In the genomic region with DNA sequence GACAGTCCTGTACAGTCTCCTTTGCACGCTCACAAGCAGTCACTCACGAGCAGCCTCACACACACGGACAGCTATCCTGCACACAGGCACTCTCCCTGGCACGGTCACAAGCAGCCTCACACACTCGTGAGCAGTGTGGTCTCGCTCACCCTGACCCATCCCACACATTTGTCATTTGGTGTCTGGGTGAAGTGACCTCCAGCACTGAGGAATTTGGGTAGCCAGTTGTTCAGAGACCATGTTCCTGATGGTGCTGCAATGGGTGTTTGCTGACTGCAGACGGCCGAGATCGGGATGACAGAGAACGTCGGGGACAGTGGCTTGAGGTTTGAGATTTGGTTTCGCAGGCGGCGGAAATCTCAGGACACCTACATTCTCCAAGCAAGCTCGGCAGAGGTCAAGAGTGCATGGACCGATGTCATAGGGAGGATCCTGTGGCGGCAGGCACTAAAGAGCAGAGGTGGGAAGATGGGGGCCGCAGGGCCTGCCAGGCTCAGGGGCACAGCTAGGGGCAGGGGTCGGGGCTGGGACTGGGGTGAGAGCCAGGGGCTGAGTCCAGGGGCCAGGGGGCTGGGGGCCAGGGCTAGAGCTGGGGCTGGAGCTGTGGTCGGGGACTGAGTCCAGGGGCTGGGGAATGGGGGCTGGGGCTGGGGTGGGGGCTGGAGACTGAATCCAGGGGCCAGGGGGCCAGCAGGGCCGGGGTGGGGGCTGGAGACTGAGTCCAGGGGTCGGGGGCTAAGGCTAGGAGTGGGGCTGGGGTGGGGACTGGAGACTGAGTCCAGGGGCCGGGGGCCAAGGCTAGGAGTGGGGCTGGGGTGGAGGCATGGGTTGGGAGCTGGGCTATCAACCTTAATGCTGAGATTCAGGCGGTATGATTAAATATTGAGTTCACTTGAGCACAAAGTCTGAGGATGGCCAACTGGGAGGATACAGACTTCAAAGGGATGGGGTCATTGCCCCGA, we compare ENCODE assay signal across 18 cellular contexts. TPM values are rescaled to one million over a fixed set of nuclear protein-coding genes. Genes with fewer than 3 reads are reported as not detected.
A peak's percentile ranks its signal among the peaks of the same experiment; 100 is the strongest.
DNase-seq lines count a peak whose midpoint lies in the region; ATAC-seq, FAIRE-seq and TF ChIP-seq lines count a peak whose summit lies in the region.
"Had no signal": no experiment of that assay in that cellular context is flagged by ENCODE, and none has a peak within 500 bp of the region (broad histone marks: within the 10 kb centered on the region; RNA-seq: fewer than 3 reads in every experiment).

No MANE protein-coding gene starts in this region.

- CTCF ChIA-PET in HepG2 (lab: Yijun Ruan, JAX; ENCODE audit: low intra/inter-chr PET ratio, low total read pairs) = no interaction called here
- CTCF ChIA-PET in activated CD8-positive, alpha-beta T cell treated with anti-CD3 and anti-CD28 coated beads for 36 hours (lab: Charles Lee) = no interaction called here

- H3K27me3 ChIP-seq in HepG2 (ENCODE audit: control insufficient read depth in 1 of 2, insufficient read depth in 2 of 2, low read length in 2 of 2) (peaks cover 3 to 54% of the 10 kb centered on the region in 2 experiments), psoas muscle (ENCODE audit: insufficient read depth in 3 of 3, low read length in 2 of 3) (peaks cover 0 to 12% (median 0%) of the 10 kb centered on the region in 3 donors)

- no peaks in the 10 kb centered on the region for H3K36me3 Mint-ChIP-seq in CD14-positive monocyte
- no peaks in the 10 kb centered on the region for H3K36me3 Mint-ChIP-seq in activated CD8-positive, alpha-beta T cell treated with anti-CD3 and anti-CD28 coated beads for 36 hours (ENCODE audit: low read depth)

- no peaks in the 10 kb centered on the region for H3K9me3 Mint-ChIP-seq in CD14-positive monocyte
- no peaks in the 10 kb centered on the region for H3K9me3 Mint-ChIP-seq in activated CD8-positive, alpha-beta T cell treated with anti-CD3 and anti-CD28 coated beads for 36 hours
- H3K9me3 Mint-ChIP-seq: CD4-positive, alpha-beta T cell; H9 had no signal

- POLR2A ChIA-PET in HepG2 (lab: Yijun Ruan, JAX) = no interaction called here
- POLR2A ChIA-PET in activated CD8-positive, alpha-beta T cell treated with anti-CD3 and anti-CD28 coated beads for 36 hours (lab: Charles Lee) = no interaction called here

- TF ChIP-seq EP300 in HepG2 (IDR thresholded peaks at IDR 0.05; ENCODE audit: low read depth in 2 of 2, low read length in 2 of 2) (no peak), HepG2 (CRISPR knock-in tag; IDR thresholded peaks at IDR 0.05; ENCODE audit: borderline replicate concordance) (no peak)

- peak overlapping the region in 1 of 7 donors; percentile 2 for H3K27ac Mint-ChIP-seq in CD14-positive monocyte
- H3K27ac Mint-ChIP-seq in activated CD8-positive, alpha-beta T cell treated with anti-CD3 and anti-CD28 coated beads for 36 hours = no peak overlapping the region
- H3K27ac Mint-ChIP-seq: CD4-positive, alpha-beta T cell had no signal

- WGBS in HepG2 (ENCODE audit: low lambda C conversion rate) = 28% methylated on average over 25 of the region's 25 CpGs
- 78 to 86% (median 79%) methylated on average over 24 to 25 of the region's 25 CpGs for WGBS in psoas muscle, 3 donors

- no peaks in the 10 kb centered on the region for H3K79me2 ChIP-seq in HepG2 (ENCODE audit: insufficient read depth, low read length)

- H4K20me1 ChIP-seq in HepG2 (ENCODE audit: insufficient read depth, low read length) = no peaks in the 10 kb centered on the region

- H3K9me3 ChIP-seq in HepG2 (ENCODE audit: low read length) (no peaks in the 10 kb centered on the region), psoas muscle (no peaks in the 10 kb centered on the region)
- H3K9me3 ChIP-seq: SK-N-SH had no signal

- peaks cover 0 to 9% (median 5%) of the 10 kb centered on the region in 3 donors for H3K27me3 Mint-ChIP-seq in CD14-positive monocyte (ENCODE audit: low read depth in 3 of 3)
- H3K27me3 Mint-ChIP-seq in activated CD8-positive, alpha-beta T cell treated with anti-CD3 and anti-CD28 coated beads for 36 hours = no peaks in the 10 kb centered on the region
- H3K27me3 Mint-ChIP-seq: CD4-positive, alpha-beta T cell had no signal

- H3K4me2 ChIP-seq in HepG2 (ENCODE audit: low read depth, low read length) = no peak overlapping the region
- H3K4me2 ChIP-seq: PC-9, SK-N-SH had no signal

- intact Hi-C loops in CD14-positive monocyte (cut with micrococcal nuclease) (no loop called here), HepG2 (cut with micrococcal nuclease; ENCODE audit: unreplicated experiment) (no loop called here), psoas muscle (cut with DNase I) (no loop called here)
- intact Hi-C loops in activated CD8-positive, alpha-beta T cell treated with anti-CD3 and anti-CD28 coated beads for 36 hours (cut with micrococcal nuclease) = no loop called here

- no peak overlapping the region for H3K4me3 ChIP-seq in HepG2 (replicated peaks in 1 of 3; ENCODE audit: insufficient read depth in 1 of 3, low read depth in 2 of 3, low read length in 3 of 3)
- no peak overlapping the region for H3K4me3 ChIP-seq in psoas muscle
- H3K4me3 ChIP-seq: PC-9 had no signal

- H3K4me1 ChIP-seq in HepG2 (ENCODE audit: insufficient read depth, low read length) = no peaks in the 10 kb centered on the region
- H3K4me1 ChIP-seq in psoas muscle = no peaks in the 10 kb centered on the region

- TF ChIP-seq CTCF in CD14-positive monocyte (IDR thresholded peaks at IDR 0.05) (no peak), HepG2 (CRISPR knock-in tag; IDR thresholded peaks at IDR 0.05) (no peak), psoas muscle (IDR thresholded peaks at IDR 0.05) (no peak)
- TF ChIP-seq CTCF in activated CD8-positive, alpha-beta T cell treated with anti-CD3 and anti-CD28 coated beads for 36 hours (IDR thresholded peaks at IDR 0.05) = no peak

- in situ Hi-C loops in HepG2 (cut with HindIII; ENCODE audit: extremely low pct_ligation_motif_present, low pct_unique_long_range_greater_than_20kb) = no loop called here

- no peaks in the 10 kb centered on the region for H3K4me1 Mint-ChIP-seq in CD14-positive monocyte
- H3K4me1 Mint-ChIP-seq in activated CD8-positive, alpha-beta T cell treated with anti-CD3 and anti-CD28 coated beads for 36 hours (ENCODE audit: low read depth) = no peaks in the 10 kb centered on the region
- H3K4me1 Mint-ChIP-seq: H9 had no signal

- ATAC-seq in HepG2 (peak; percentile 21), psoas muscle (no peak)
- no peak for ATAC-seq in activated CD8-positive, alpha-beta T cell treated with anti-CD3 and anti-CD28 coated beads for 36 hours

- no peak for TF ChIP-seq POLR2A in HepG2 (IDR thresholded peaks at IDR 0.05; ENCODE audit: insufficient read depth in 1 of 2, low read depth in 2 of 2, low read length in 2 of 2)

- FAIRE-seq in HTR-8/SVneo (lab: Jason Lieb, UNC) = peak; percentile 95
- FAIRE-seq in HepG2 (lab: Jason Lieb, UNC) = no peak

- H3K27ac ChIP-seq in HepG2 (ENCODE audit: extremely low read length, insufficient read depth, low read length) = no peak overlapping the region
- no peak overlapping the region for H3K27ac ChIP-seq in psoas muscle
- H3K27ac ChIP-seq: PC-9 had no signal

- peak; percentile 28 for DNase-seq in CD14-positive monocyte (ENCODE audit: low spot score)
- no peak for DNase-seq in HTR-8/SVneo (ENCODE audit: insufficient read length, low spot score)
- no peak for DNase-seq in HepG2 (ENCODE audit: low spot score)
- DNase-seq in psoas muscle = peak; percentile 9 to 33
- no peak for DNase-seq in superior temporal gyrus (ENCODE audit: extremely low spot score)
- no peak for DNase-seq in activated CD8-positive, alpha-beta T cell treated with anti-CD3 and anti-CD28 coated beads for 36 hours
- DNase-seq in NOMO-1 (lab: John Stamatoyannopoulos, UW; ENCODE audit: unreplicated experiment in 2 of 2) = no peak
- DNase-seq: Calu3, H9, Karpas-422, MM.1S, NCI-H1092 treated with DMSO at 0.1 percent for 48 hours, NCI-H2081 treated with DMSO at 0.1 percent for 48 hours, NCI-H510A, NCI-H774, PC-9, SK-N-SH had no signal

- no peak overlapping the region for H3K9ac ChIP-seq in HepG2 (ENCODE audit: insufficient read depth, low read depth, low read length)
- H3K9ac ChIP-seq: SK-N-SH had no signal

- no TSS peak for BruUV-seq in HepG2 (replicated peaks; lab: Mats Ljungman, UMichigan)

- no peak overlapping the region for H3K4me3 Mint-ChIP-seq in CD14-positive monocyte
- H3K4me3 Mint-ChIP-seq in activated CD8-positive, alpha-beta T cell treated with anti-CD3 and anti-CD28 coated beads for 36 hours = no peak overlapping the region
- H3K4me3 Mint-ChIP-seq: CD4-positive, alpha-beta T cell; H9 had no signal

- H3K36me3 ChIP-seq in HepG2 (replicated peaks in 1 of 2; ENCODE audit: control insufficient read depth in 1 of 2, insufficient read depth in 2 of 2, low read length in 2 of 2) (no peaks in the 10 kb centered on the region), psoas muscle (ENCODE audit: insufficient read depth in 1 of 2, low read depth in 1 of 2) (no peaks in the 10 kb centered on the region)

- TF ChIP-seq RAD21 in HepG2 (CRISPR knock-in tag; IDR thresholded peaks at IDR 0.05) = no peak

- no peak overlapping the region for H2AFZ ChIP-seq in HepG2 (ENCODE audit: low read length)
- H2AFZ ChIP-seq: PC-9 had no signal

RNA-seq across cellular contexts. Expression of gene LRRC14B, which starts 17.4 kb away (rescaled TPM):
- polyA plus RNA-seq in CD14-positive monocyte (not detected), HepG2 (2011; rRNA removed) (not detected in 2 replicates), psoas muscle (10 to 100 TPM in 2 of 3 donors, under 1 TPM in 1; 0.42 to 15.5 (median 14.5) TPM)
- total RNA-seq in HepG2 (2016; rRNA removed; fragmentation: Illumina TruSeq; extraction: Trizol) (not detected in 2 replicates), psoas muscle (10 to 100 TPM in 1 of 4 donors, 1 to 10 TPM in 3; 1.3 to 13.4 (median 9.0) TPM)
- not detected in 2 replicates for total RNA-seq in HepG2 (2016; cell fraction: cytosol; rRNA removed; fragmentation: Illumina TruSeq; extraction: Trizol; ENCODE audit: low read depth)
- total RNA-seq in HepG2 (2016; cell fraction: insoluble cytoplasmic fraction; rRNA removed; fragmentation: Illumina TruSeq; extraction: Trizol) = not detected in 2 replicates
- not detected in 2 replicates for total RNA-seq in HepG2 (2016; cell fraction: membrane; rRNA removed; fragmentation: Illumina TruSeq; extraction: Trizol)
- total RNA-seq in HepG2 (2016; cell fraction: nucleus; rRNA removed; fragmentation: Illumina TruSeq; extraction: Trizol) = not detected in 2 replicates
- polyA plus RNA-seq in HepG2 (2011; cell fraction: cytosol; rRNA removed) = not detected in 2 replicates
- polyA plus RNA-seq in HepG2 (2011; cell fraction: nucleus; rRNA removed) = not detected in 2 replicates
- polyA plus RNA-seq in HepG2 (2012) = not detected in 2 replicates
- polyA plus RNA-seq in HepG2 (2016; cell fraction: cytosol; fragmentation: Illumina TruSeq; extraction: Trizol; ENCODE audit: low read depth) = not detected in 2 replicates
- not detected in 2 replicates for polyA plus RNA-seq in HepG2 (2016; cell fraction: insoluble cytoplasmic fraction; fragmentation: Illumina TruSeq; extraction: Trizol; ENCODE audit: low read depth)
- polyA plus RNA-seq in HepG2 (2016; cell fraction: membrane; fragmentation: Illumina TruSeq; extraction: Trizol; ENCODE audit: low read depth) = not detected in 2 replicates
- polyA plus RNA-seq in HepG2 (2016; cell fraction: nucleus; fragmentation: Illumina TruSeq; extraction: Trizol; ENCODE audit: insufficient read depth, low read depth) = not detected in 2 replicates
- 0.14 TPM in 1 of 2 replicates, not detected in the other for polyA minus RNA-seq in HepG2 (2011; rRNA and poly(A)+ RNA removed; ENCODE audit: low replicate concordance)
- polyA minus RNA-seq in HepG2 (2011; cell fraction: cytosol; rRNA and poly(A)+ RNA removed) = not detected in 2 replicates
- not detected in 2 replicates for polyA minus RNA-seq in HepG2 (2011; cell fraction: nucleus; rRNA and poly(A)+ RNA removed)
- under 1 TPM in 1 of 2 experiments, not detected in 1; 0.16 TPM for total RNA-seq in activated CD8-positive, alpha-beta T cell treated with anti-CD3 and anti-CD28 coated beads for 36 hours
- total RNA-seq: Calu3, H9, PC-9 had no signal
- polyA plus RNA-seq: SK-N-SH had no signal

RNA-seq across cellular contexts. Expression of gene CCDC127, which starts 44.0 kb away (rescaled TPM):
- polyA plus RNA-seq in CD14-positive monocyte (1 to 10 TPM in 1 of 2 donors, under 1 TPM in 1; 0.85 to 1.5 TPM), HepG2 (2011; rRNA removed) (2.9 and 3.7 TPM in 2 replicates), psoas muscle (10 to 100 TPM in 1 of 3 donors, 1 to 10 TPM in 2; 4.1 to 11.2 (median 5.5) TPM)
- total RNA-seq in HepG2 (2016; rRNA removed; fragmentation: Illumina TruSeq; extraction: Trizol) (2.8 and 4.3 TPM in 2 replicates), psoas muscle (1 to 10 TPM; 6.9 to 9.6 (median 7.4) TPM)
- 1.0 and 1.3 TPM in 2 replicates for total RNA-seq in HepG2 (2016; cell fraction: cytosol; rRNA removed; fragmentation: Illumina TruSeq; extraction: Trizol; ENCODE audit: low read depth)
- 2.2 and 4.2 TPM in 2 replicates for total RNA-seq in HepG2 (2016; cell fraction: insoluble cytoplasmic fraction; rRNA removed; fragmentation: Illumina TruSeq; extraction: Trizol)
- total RNA-seq in HepG2 (2016; cell fraction: membrane; rRNA removed; fragmentation: Illumina TruSeq; extraction: Trizol) = 1.4 and 2.0 TPM in 2 replicates
- total RNA-seq in HepG2 (2016; cell fraction: nucleus; rRNA removed; fragmentation: Illumina TruSeq; extraction: Trizol) = 3.4 and 4.3 TPM in 2 replicates
- 2.6 and 3.2 TPM in 2 replicates for polyA plus RNA-seq in HepG2 (2011; cell fraction: cytosol; rRNA removed)
- 4.9 and 6.4 TPM in 2 replicates for polyA plus RNA-seq in HepG2 (2011; cell fraction: nucleus; rRNA removed)
- polyA plus RNA-seq in HepG2 (2012) = 5.0 and 5.2 TPM in 2 replicates
- 0.50 and 0.51 TPM in 2 replicates for polyA plus RNA-seq in HepG2 (2016; cell fraction: cytosol; fragmentation: Illumina TruSeq; extraction: Trizol; ENCODE audit: low read depth)
- polyA plus RNA-seq in HepG2 (2016; cell fraction: insoluble cytoplasmic fraction; fragmentation: Illumina TruSeq; extraction: Trizol; ENCODE audit: low read depth) = 1.8 and 2.3 TPM in 2 replicates
- polyA plus RNA-seq in HepG2 (2016; cell fraction: membrane; fragmentation: Illumina TruSeq; extraction: Trizol; ENCODE audit: low read depth) = 0.66 and 0.68 TPM in 2 replicates
- polyA plus RNA-seq in HepG2 (2016; cell fraction: nucleus; fragmentation: Illumina TruSeq; extraction: Trizol; ENCODE audit: insufficient read depth, low read depth) = 8.7 and 9.9 TPM in 2 replicates
- 2.8 and 7.8 TPM in 2 replicates for polyA minus RNA-seq in HepG2 (2011; rRNA and poly(A)+ RNA removed; ENCODE audit: low replicate concordance)
- polyA minus RNA-seq in HepG2 (2011; cell fraction: cytosol; rRNA and poly(A)+ RNA removed) = 2.0 TPM in 2 replicates
- polyA minus RNA-seq in HepG2 (2011; cell fraction: nucleus; rRNA and poly(A)+ RNA removed) = 6.7 and 8.1 TPM in 2 replicates
- 1 to 10 TPM; 4.2 to 4.3 TPM for total RNA-seq in activated CD8-positive, alpha-beta T cell treated with anti-CD3 and anti-CD28 coated beads for 36 hours

RNA-seq across cellular contexts. Expression of gene SDHA, which starts 44.2 kb away (rescaled TPM):
- polyA plus RNA-seq in CD14-positive monocyte = 10 to 100 TPM; 91.5 to 98.0 TPM
- total RNA-seq in HepG2 (2016; rRNA removed; fragmentation: Illumina TruSeq; extraction: Trizol) = 192 and 240 TPM in 2 replicates
- total RNA-seq in HepG2 (2016; cell fraction: cytosol; rRNA removed; fragmentation: Illumina TruSeq; extraction: Trizol; ENCODE audit: low read depth) = 42.0 and 46.9 TPM in 2 replicates
- 168 and 247 TPM in 2 replicates for total RNA-seq in HepG2 (2016; cell fraction: insoluble cytoplasmic fraction; rRNA removed; fragmentation: Illumina TruSeq; extraction: Trizol)
- 52.9 and 56.5 TPM in 2 replicates for total RNA-seq in HepG2 (2016; cell fraction: membrane; rRNA removed; fragmentation: Illumina TruSeq; extraction: Trizol)
- total RNA-seq in HepG2 (2016; cell fraction: nucleus; rRNA removed; fragmentation: Illumina TruSeq; extraction: Trizol) = 141 and 179 TPM in 2 replicates
- 156 and 185 TPM in 2 replicates for polyA plus RNA-seq in HepG2 (2011; rRNA removed)
- 110 and 117 TPM in 2 replicates for polyA plus RNA-seq in HepG2 (2011; cell fraction: cytosol; rRNA removed)
- polyA plus RNA-seq in HepG2 (2011; cell fraction: nucleus; rRNA removed) = 108 and 110 TPM in 2 replicates
- polyA plus RNA-seq in HepG2 (2012) = 146 and 185 TPM in 2 replicates
- polyA plus RNA-seq in HepG2 (2016; cell fraction: cytosol; fragmentation: Illumina TruSeq; extraction: Trizol; ENCODE audit: low read depth) = 12.6 and 16.7 TPM in 2 replicates
- 131 and 149 TPM in 2 replicates for polyA plus RNA-seq in HepG2 (2016; cell fraction: insoluble cytoplasmic fraction; fragmentation: Illumina TruSeq; extraction: Trizol; ENCODE audit: low read depth)
- polyA plus RNA-seq in HepG2 (2016; cell fraction: membrane; fragmentation: Illumina TruSeq; extraction: Trizol; ENCODE audit: low read depth) = 23.0 and 24.9 TPM in 2 replicates
- polyA plus RNA-seq in HepG2 (2016; cell fraction: nucleus; fragmentation: Illumina TruSeq; extraction: Trizol; ENCODE audit: insufficient read depth, low read depth) = 181 and 200 TPM in 2 replicates
- polyA minus RNA-seq in HepG2 (2011; rRNA and poly(A)+ RNA removed; ENCODE audit: low replicate concordance) = 514 and 684 TPM in 2 replicates
- 123 and 151 TPM in 2 replicates for polyA minus RNA-seq in HepG2 (2011; cell fraction: cytosol; rRNA and poly(A)+ RNA removed)
- polyA minus RNA-seq in HepG2 (2011; cell fraction: nucleus; rRNA and poly(A)+ RNA removed) = 128 and 143 TPM in 2 replicates
- total RNA-seq in psoas muscle = 100 to 1,000 TPM; 269 to 363 (median 314) TPM
- 100 to 1,000 TPM; 160 to 205 (median 205) TPM for polyA plus RNA-seq in psoas muscle
- 100 to 1,000 TPM; 141 to 149 TPM for total RNA-seq in activated CD8-positive, alpha-beta T cell treated with anti-CD3 and anti-CD28 coated beads for 36 hours

Comparison
In these comparisons a context has a peak if more than half of its experiments do, and no peak if none do; other contexts are left out.
1. DNase-seq: peak in CD14-positive monocyte (single experiment) and psoas muscle (2 of 2); none in HTR-8/SVneo (single experiment), HepG2 (single experiment), superior temporal gyrus (single experiment), activated CD8-positive, alpha-beta T cell treated with anti-CD3 and anti-CD28 coated beads for 36 hours (single experiment) and NOMO-1 (0 of 2).